8 cellular contexts compared by ENCODE assay signal in genomic region chr5:122498163-122498562, GRCh38.
DNase-seq lines count a peak whose midpoint lies in the region; TF ChIP-seq lines count a peak whose summit lies in the region.

No MANE protein-coding gene starts in this region.

- no peaks in the 10 kb centered on the region for H3K27me3 ChIP-seq in fibroblast of lung (ENCODE audit: control insufficient read depth, insufficient read depth, low read length)
- no peaks in the 10 kb centered on the region for H3K27me3 ChIP-seq in Peyer's patch
- no peaks in the 10 kb centered on the region for H3K27me3 ChIP-seq in sigmoid colon

- H3K27ac ChIP-seq in fibroblast of lung (ENCODE audit: insufficient read depth, low read length) (no peak overlapping the region), Peyer's patch (no peak overlapping the region), sigmoid colon (no peak overlapping the region)

- no peaks in the 10 kb centered on the region for H3K36me3 ChIP-seq in fibroblast of lung (ENCODE audit: control insufficient read depth, insufficient read depth, low read length)
- H3K36me3 ChIP-seq in Peyer's patch: no peaks in the 10 kb centered on the region
- no peaks in the 10 kb centered on the region for H3K36me3 ChIP-seq in sigmoid colon

- no peaks in the 10 kb centered on the region for H3K79me2 ChIP-seq in fibroblast of lung (ENCODE audit: control insufficient read depth, insufficient read depth, low read length)

- H3K9ac ChIP-seq in fibroblast of lung (ENCODE audit: insufficient read depth, low read length): no peak overlapping the region

- no peak for TF ChIP-seq EP300 in sigmoid colon (IDR thresholded peaks at IDR 0.05)

- no peak overlapping the region for H3K4me2 ChIP-seq in fibroblast of lung (ENCODE audit: extremely low read depth, insufficient read depth, low read length)

- no peaks in the 10 kb centered on the region for H4K20me1 ChIP-seq in fibroblast of lung (ENCODE audit: control insufficient read depth, extremely low read depth, insufficient read depth, low read length)

- no peak for TF ChIP-seq POLR2A in Peyer's patch (IDR thresholded peaks at IDR 0.05)
- no peak for TF ChIP-seq POLR2A in sigmoid colon (IDR thresholded peaks at IDR 0.05)

- TF ChIP-seq CTCF in GM12865 (IDR thresholded peaks at IDR 0.05; ENCODE audit: insufficient read depth, low read depth, low read length, missing control alignments) (peak; percentile 32), fibroblast of lung (conservative IDR thresholded peaks at IDR 0.05 in 1 of 2, IDR thresholded peaks at IDR 0.05 in 1 of 2; ENCODE audit: low read depth in 1 of 2, low read length in 2 of 2) (peak; percentile 8 to 34), Peyer's patch (IDR thresholded peaks at IDR 0.05) (peak in 3 of 6 experiments; percentile 51 to 60 (median 52)), sigmoid colon (IDR thresholded peaks at IDR 0.05) (no peak)

- no peaks in the 10 kb centered on the region for H3K9me3 ChIP-seq in fibroblast of lung (ENCODE audit: control insufficient read depth, insufficient read depth, low read depth, low read length)
- H3K9me3 ChIP-seq in Peyer's patch: no peaks in the 10 kb centered on the region
- no peaks in the 10 kb centered on the region for H3K9me3 ChIP-seq in sigmoid colon

- DNase-seq in GM12865 (ENCODE audit: low read depth): no peak
- peak; percentile 84 for DNase-seq in NCI-H69 (lab: John Stamatoyannopoulos, UW)
- peak in 1 of 2 donors; percentile 20 for DNase-seq in fibroblast of lung (ENCODE audit: low read depth in 2 of 2)
- peak; percentile 14 for DNase-seq in occipital lobe (lab: John Stamatoyannopoulos, UW)
- DNase-seq in Peyer's patch: no peak
- DNase-seq in sigmoid colon: no peak
- DNase-seq in GM19238 (ENCODE audit: insufficient read length, low spot score): no peak
- no peak for DNase-seq in NCI-H526 treated with DMSO at 0.1 percent for 48 hours (lab: John Stamatoyannopoulos, UW)

- intact Hi-C loops in sigmoid colon (cut with DNase I): loop anchor here (10.0 kb wide), 1 partner anchor 303 kb away; no protein-coding TSS in a partner anchor

- no peak overlapping the region for H2AFZ ChIP-seq in fibroblast of lung (ENCODE audit: low read length)

- no peaks in the 10 kb centered on the region for H3K4me1 ChIP-seq in fibroblast of lung (ENCODE audit: control insufficient read depth, extremely low read depth, insufficient read depth, low read length)
- H3K4me1 ChIP-seq in Peyer's patch: peaks cover 0 to 7% (median 0%) of the 10 kb centered on the region in 4 donors
- peaks cover 0 to 13% (median 4%) of the 10 kb centered on the region in 4 donors for H3K4me1 ChIP-seq in sigmoid colon

- 69 to 77% methylated on average over 2 of the region's 2 CpGs for WGBS in sigmoid colon, 2 donors

- H3K4me3 ChIP-seq in GM12865 (ENCODE audit: low read depth, low read length) (no peak overlapping the region), fibroblast of lung (replicated peaks in 1 of 4; ENCODE audit: control extremely low read depth in 1 of 4, insufficient read depth in 1 of 4, low read depth in 3 of 4, low read length in 4 of 4) (no peak overlapping the region), Peyer's patch (no peak overlapping the region), sigmoid colon (no peak overlapping the region)

Comparison
In these comparisons a context has a peak if more than half of its experiments do, and no peak if none do; other contexts are left out.
1. DNase-seq: peak in NCI-H69 (single experiment) and occipital lobe (single experiment); none in GM12865 (single experiment), Peyer's patch (0 of 3), sigmoid colon (single experiment), GM19238 (single experiment) and NCI-H526 treated with DMSO at 0.1 percent for 48 hours (single experiment).
2. CTCF ChIP-seq: peak in GM12865 (single experiment) and fibroblast of lung (2 of 2); none in sigmoid colon (0 of 4).